Comparison of ENCODE assay signal across 10 cellular contexts in genomic region chr6:35453236-35453635, GRCh38. TPM values are rescaled to one million over a fixed set of nuclear protein-coding genes. Genes with fewer than 3 reads are reported as not detected.
DNase-seq lines count a peak whose midpoint lies in the region; ATAC-seq and TF ChIP-seq lines count a peak whose summit lies in the region.
"Had no signal": no experiment of that assay in that cellular context is flagged by ENCODE, and none has a peak within 500 bp of the region (broad histone marks: within the 10 kb centered on the region; RNA-seq: fewer than 3 reads in every experiment).

No MANE protein-coding gene starts in this region.

- TF ChIP-seq CTCF in HEK293 (tag by site-specific recombination; IDR thresholded peaks at IDR 0.05) (no peak), astrocyte of the cerebellum (IDR thresholded peaks at IDR 0.05; ENCODE audit: low read depth, low read length, missing control alignments) (no peak)

- TF ChIP-seq POLR2A in GM18505 (IDR thresholded peaks at IDR 0.05; ENCODE audit: borderline replicate concordance, extremely low read depth, insufficient read depth, insufficient read length) = no peak

- H3K9me3 ChIP-seq in HEK293 (ENCODE audit: control insufficient read depth, insufficient read depth, low read depth, low read length) (no peaks in the 10 kb centered on the region), mononuclear cell (ENCODE audit: low read depth, low read length) (no peaks in the 10 kb centered on the region)

- H3K36me3 ChIP-seq in ACC112 (ENCODE audit: insufficient read depth, low read length) (no peaks in the 10 kb centered on the region), HEK293 (ENCODE audit: control insufficient read depth in 2 of 2, insufficient read depth in 1 of 2, low read length in 2 of 2) (peaks cover 4 to 27% of the 10 kb centered on the region in 2 experiments; a peak in 2 of 3 replicates)

- H3K79me2 ChIP-seq in ACC112 (ENCODE audit: control insufficient read depth, insufficient read depth, low read length, unreplicated experiment) = peaks cover 17% of the 10 kb centered on the region

- POLR2A ChIA-PET in HEK293 (lab: Yijun Ruan, JAX) = interaction anchor here (0.7 to 5.8 kb wide), 5 partner anchors 17 to 194 kb away, joined by 3 to 56 read pairs (median 7); partner anchors contain the start of genes RPL10A and ZNF76

- peak overlapping the region; percentile 59 for H2AFZ ChIP-seq in ACC112 (ENCODE audit: low read length, unreplicated experiment)

- in situ Hi-C loops in astrocyte of the cerebellum (cut with HindIII; ENCODE audit: low sequenced_read_pairs) = no loop called here

- H3K27me3 ChIP-seq in ACC112 (ENCODE audit: insufficient read depth, low read length) (no peaks in the 10 kb centered on the region), mononuclear cell (ENCODE audit: insufficient read depth, low read length) (no peaks in the 10 kb centered on the region)

- H3K4me3 ChIP-seq in ACC112 (ENCODE audit: low read depth, low read length) = peak overlapping the region; percentile 87
- H3K4me3 ChIP-seq in HEK293 (ENCODE audit: low read depth, low read length) = peak overlapping the region; percentile 78
- peak overlapping the region; percentile 55 for H3K4me3 ChIP-seq in astrocyte of the cerebellum (ENCODE audit: low read depth, low read length)
- peak overlapping the region; percentile 46 for H3K4me3 ChIP-seq in mononuclear cell (ENCODE audit: low read length)

- H3K4me1 ChIP-seq in ACC112 (ENCODE audit: control insufficient read depth, insufficient read depth, low read length, unreplicated experiment) (peaks cover 23% of the 10 kb centered on the region), HEK293 (ENCODE audit: control insufficient read depth, insufficient read depth, low read length) (peaks cover 23% of the 10 kb centered on the region), mononuclear cell (ENCODE audit: insufficient read depth, low read length) (peaks cover 31% of the 10 kb centered on the region)

- ATAC-seq in GM21737 (IDR thresholded peaks at IDR 0.05; ENCODE audit: unreplicated experiment) = no peak
- no peak for ATAC-seq in GM18505 (IDR thresholded peaks at IDR 0.05; ENCODE audit: unreplicated experiment)

- CTCF ChIA-PET in HEK293 (lab: Yijun Ruan, JAX) = interaction anchor here (0.7 to 10.3 kb wide), 8 partner anchors 14 to 867 kb away, joined by 3 to 149 read pairs (median 4); partner anchors contain the start of genes PPARD and RPL10A

- no peak for DNase-seq in astrocyte of the cerebellum (ENCODE audit: low read depth)
- DNase-seq in C1 segment of cervical spinal cord (lab: John Stamatoyannopoulos, UW) = no peak
- DNase-seq in activated CD4-positive, CD25-positive, alpha-beta regulatory T cell (lab: John Stamatoyannopoulos, UW) = no peak
- DNase-seq: activated CD4-positive, CD25-positive, alpha-beta regulatory T cell treated with anti-CD3 and anti-CD28 coated beads, Interleukin-2, amount 50 U/mL, for 72 hours had no signal

- H3K27ac ChIP-seq in ACC112 (ENCODE audit: low read depth, low read length) (peak overlapping the region; percentile 4; the same call in 1 of the 2 replicates), HEK293 (ENCODE audit: extremely low read depth, low read depth, low read length) (no peak overlapping the region)

TF ChIP-seq in HEK293, 187 proteins besides CTCF, POLR2A, EP300 and RAD21:
- TF ChIP-seq ZNF202 (tag by site-specific recombination; IDR thresholded peaks at IDR 0.05; ENCODE audit: borderline replicate concordance) (no peak), ZNF707 (tag by site-specific recombination; IDR thresholded peaks at IDR 0.05) (no peak), ZNF335 (tag by site-specific recombination; conservative IDR thresholded peaks at IDR 0.05) (peak; percentile 45), ZFHX2 (tag by site-specific recombination; conservative IDR thresholded peaks at IDR 0.05) (0 out of 2 replicates have a peak, but pooled peaks have one; percentile 4)

RNA-seq across cellular contexts. Expression of gene FANCE, which starts 1.1 kb away (rescaled TPM):
- total RNA-seq in mononuclear cell = 1.4 TPM

RNA-seq across cellular contexts. Expression of gene RPL10A, which starts 15.0 kb away (rescaled TPM):
- total RNA-seq in mononuclear cell = 1,708 TPM

RNA-seq across cellular contexts. Expression of gene TEAD3, which starts 43.6 kb away (rescaled TPM):
- total RNA-seq in mononuclear cell = not detected

RNA-seq across cellular contexts. Expression of gene TULP1, which starts 59.5 kb away (rescaled TPM):
- total RNA-seq in mononuclear cell = not detected
- total RNA-seq: kidney epithelial cell had no signal
